In genomic region chrX:133384454-133384853, GRCh38 we compare ENCODE assay signal across 16 cellular contexts. TPM values are rescaled to one million over a fixed set of nuclear protein-coding genes. Genes with fewer than 3 reads are reported as not detected.
"Had no signal": no experiment of that assay in that cellular context is flagged by ENCODE, and none has a peak within 500 bp of the region (broad histone marks: within the 10 kb centered on the region; RNA-seq: fewer than 3 reads in every experiment).

No MANE protein-coding gene starts in this region.

- H3K36me3 Mint-ChIP-seq: naive thymus-derived CD8-positive, alpha-beta T cell had no signal

- H3K36me3 ChIP-seq: colonic mucosa had no signal

- H3K9me3 ChIP-seq: colonic mucosa had no signal

- H3K4me1 ChIP-seq: colonic mucosa, foreskin keratinocyte had no signal

- H3K4me2 ChIP-seq: hepatocyte had no signal

- H3K4me3 ChIP-seq: colonic mucosa, hepatocyte had no signal

- H3K27me3 ChIP-seq: colonic mucosa, foreskin keratinocyte, hepatocyte had no signal

- H3K9me3 Mint-ChIP-seq: naive thymus-derived CD8-positive, alpha-beta T cell; neural crest cell had no signal

- ATAC-seq: foreskin keratinocyte; naive thymus-derived CD8-positive, alpha-beta T cell; right cardiac atrium had no signal

- H3K27ac ChIP-seq: colonic mucosa, foreskin keratinocyte, hepatocyte had no signal

- H3K4me1 Mint-ChIP-seq: naive thymus-derived CD8-positive, alpha-beta T cell had no signal

- H2AFZ ChIP-seq: hepatocyte had no signal

- FAIRE-seq: endothelial cell of umbilical vein, kidney, small intestine had no signal

- DNase-seq: colonic mucosa; dermis blood vessel endothelial cell; erythroblast; foreskin keratinocyte; head of caudate nucleus; kidney; mesendoderm; naive thymus-derived CD8-positive, alpha-beta T cell; right cardiac atrium; small intestine; stimulated activated CD4-positive, alpha-beta T cell treated with anti-CD3 and anti-CD28 coated beads, Interleukin-12 subunit alpha, Interleukin-12 subunit beta, amount 100 ng/mL, for 4 hours; stimulated activated naive CD4-positive, alpha-beta T cell treated with Interleukin-2 at 50 U/mL for 16 hours; trophoblast cell had no signal

- H3K4me3 Mint-ChIP-seq: naive thymus-derived CD8-positive, alpha-beta T cell; neural crest cell had no signal

- H3K79me2 ChIP-seq: hepatocyte had no signal

RNA-seq across cellular contexts. Expression of gene GPC4, which starts 30.8 kb away (rescaled TPM):
- total RNA-seq: naive thymus-derived CD8-positive, alpha-beta T cell had no signal
- polyA plus RNA-seq: endothelial cell of umbilical vein; naive thymus-derived CD8-positive, alpha-beta T cell had no signal
